Comparison of ENCODE assay signal across 8 cellular contexts in genomic region chr6:116370328-116370716, GRCh38. TPM values are rescaled to one million over a fixed set of nuclear protein-coding genes. Genes with fewer than 3 reads are reported as not detected.
A peak's percentile ranks its signal among the peaks of the same experiment; 100 is the strongest.
DNase-seq lines count a peak whose midpoint lies in the region; ATAC-seq and TF ChIP-seq lines count a peak whose summit lies in the region.

No MANE protein-coding gene starts in this region.

- H3K4me1 ChIP-seq in ectodermal cell (ENCODE audit: control insufficient read depth, insufficient read depth, low read length): no peaks in the 10 kb centered on the region

- H3K4me3 Mint-ChIP-seq in naive thymus-derived CD8-positive, alpha-beta T cell: peak overlapping the region; percentile 86 to 95 (median 90)

- TF ChIP-seq POLR2A in NB4 (IDR thresholded peaks at IDR 0.05; ENCODE audit: extremely low read depth, insufficient read length): no peak

- ATAC-seq in naive thymus-derived CD8-positive, alpha-beta T cell: peak; percentile 37 to 45
- ATAC-seq in GM21381 (IDR thresholded peaks at IDR 0.05; ENCODE audit: unreplicated experiment): no peak

- no peak overlapping the region for H3K27ac ChIP-seq in ectodermal cell (ENCODE audit: insufficient read depth, low read depth, low read length, poor library complexity, severe bottlenecking)

- 1 to 2% methylated on average over 17 to 18 of the region's 18 CpGs for WGBS in ectodermal cell, 2 experiments

- H3K27me3 Mint-ChIP-seq in naive thymus-derived CD8-positive, alpha-beta T cell: peaks cover 7 to 19% (median 14%) of the 10 kb centered on the region in 5 donors

- H3K36me3 ChIP-seq in ectodermal cell (ENCODE audit: control insufficient read depth, insufficient read depth, low read length): no peaks in the 10 kb centered on the region

- H3K9me3 ChIP-seq in ectodermal cell (ENCODE audit: control insufficient read depth, low read length): no peaks in the 10 kb centered on the region

- H3K4me3 ChIP-seq in GM12875 (ENCODE audit: low read depth, low read length): peak overlapping the region; percentile 83
- peak overlapping the region; percentile 39 for H3K4me3 ChIP-seq in NB4 (ENCODE audit: low read depth, low read length)
- H3K4me3 ChIP-seq in ectodermal cell (ENCODE audit: insufficient read depth, low read depth, low read length): peak overlapping the region; percentile 66

- peak overlapping the region in 7 of 10 donors; percentile 6 to 54 (median 39) for H3K27ac Mint-ChIP-seq in naive thymus-derived CD8-positive, alpha-beta T cell

- no peak for DNase-seq in NB4 (ENCODE audit: low read depth)
- DNase-seq in naive thymus-derived CD8-positive, alpha-beta T cell: no peak
- DNase-seq in AG08396 (ENCODE audit: low spot score): no peak
- DNase-seq in G401 (ENCODE audit: low spot score): no peak
- DNase-seq in GM13976 (ENCODE audit: low spot score): no peak

- H3K9me3 Mint-ChIP-seq in naive thymus-derived CD8-positive, alpha-beta T cell: no peaks in the 10 kb centered on the region

- TF ChIP-seq CTCF in GM12875 (IDR thresholded peaks at IDR 0.05; ENCODE audit: borderline replicate concordance, insufficient read depth, low read depth, low read length): no peak
- no peak for TF ChIP-seq CTCF in NB4 (IDR thresholded peaks at IDR 0.05; ENCODE audit: low read depth, low read length)
- no peak for TF ChIP-seq CTCF in GM13976 (IDR thresholded peaks at IDR 0.05; ENCODE audit: borderline replicate concordance, control extremely low read depth, extremely low read depth, insufficient read depth, missing control alignments)

- peaks cover 8 to 21% (median 14%) of the 10 kb centered on the region in 4 donors for H3K4me1 Mint-ChIP-seq in naive thymus-derived CD8-positive, alpha-beta T cell

- in situ Hi-C loops in G401 (cut with HindIII; ENCODE audit: low sequenced_read_pairs) (no loop called here), GM13976 (cut with MboI; ENCODE audit: low sequenced_read_pairs, unreplicated experiment) (no loop called here)

- H3K36me3 Mint-ChIP-seq in naive thymus-derived CD8-positive, alpha-beta T cell: no peaks in the 10 kb centered on the region

- no peaks in the 10 kb centered on the region for H3K27me3 ChIP-seq in ectodermal cell (ENCODE audit: control insufficient read depth, insufficient read depth, low read length, poor library complexity, severe bottlenecking)

- POLR2A ChIA-PET in naive thymus-derived CD8-positive, alpha-beta T cell (lab: Charles Lee): interaction anchor here (2.4 kb wide), 1 partner anchor 91 kb away, joined by 8 read pairs; the partner anchor contains the start of gene TSPYL1

RNA-seq across cellular contexts. Expression of gene DSE, which starts 0.4 kb away (rescaled TPM):
- polyA plus RNA-seq in ectodermal cell (2013, experiment 1 of 4): 26.7 TPM
- polyA plus RNA-seq in ectodermal cell (2013, experiment 2 of 4): 28.0 TPM
- polyA plus RNA-seq in ectodermal cell (2013, experiment 3 of 4): 22.9 TPM
- 23.0 TPM for polyA plus RNA-seq in ectodermal cell (2013, experiment 4 of 4)
- total RNA-seq in naive thymus-derived CD8-positive, alpha-beta T cell: 1 to 10 TPM; 6.4 to 9.3 TPM
- 1 to 10 TPM; 3.9 to 4.9 (median 4.0) TPM for polyA plus RNA-seq in naive thymus-derived CD8-positive, alpha-beta T cell
- 30.2 and 37.8 TPM in 2 replicates for total RNA-seq in G401 (2014; rRNA removed; shearing (Covaris generic))
